In genomic region chr7:108004220-108005142, GRCh38 we compare ENCODE assay signal across 7 cellular contexts. TPM values are rescaled to one million over a fixed set of nuclear protein-coding genes. Genes with fewer than 3 reads are reported as not detected.
A peak's percentile ranks its signal among the peaks of the same experiment; 100 is the strongest.
DNase-seq lines count a peak whose midpoint lies in the region; ATAC-seq and TF ChIP-seq lines count a peak whose summit lies in the region.

No MANE protein-coding gene starts in this region.

- H3K4me1 Mint-ChIP-seq in stimulated activated memory B cell treated with anti-CD40 and anti-IgM and Interleukin-4, amounts not matched to agents 10 μg/mL and 1 μg/mL and 100 μg/mL, for 72 hours: peaks cover 23% of the 10 kb centered on the region

- no peak for TF ChIP-seq CTCF in Peyer's patch (IDR thresholded peaks at IDR 0.05)

- no peak for TF ChIP-seq POLR2A in Peyer's patch (IDR thresholded peaks at IDR 0.05)
- TF ChIP-seq POLR2A in GM18505 (IDR thresholded peaks at IDR 0.05; ENCODE audit: borderline replicate concordance, extremely low read depth, insufficient read depth, insufficient read length): no peak

- ATAC-seq in GM19467 (IDR thresholded peaks at IDR 0.05; ENCODE audit: unreplicated experiment) (peak; percentile 53), GM18505 (IDR thresholded peaks at IDR 0.05; ENCODE audit: unreplicated experiment) (no peak), GM19023 (IDR thresholded peaks at IDR 0.05; ENCODE audit: unreplicated experiment) (no peak)
- ATAC-seq in stimulated activated memory B cell treated with anti-CD40 and anti-IgM and Interleukin-4, amounts not matched to agents 10 μg/mL and 1 μg/mL and 100 μg/mL, for 72 hours: no peak

- no peaks in the 10 kb centered on the region for H3K9me3 Mint-ChIP-seq in stimulated activated memory B cell treated with anti-CD40 and anti-IgM and Interleukin-4, amounts not matched to agents 10 μg/mL and 1 μg/mL and 100 μg/mL, for 72 hours

- peaks cover 66% of the 10 kb centered on the region for H3K27me3 Mint-ChIP-seq in stimulated activated memory B cell treated with anti-CD40 and anti-IgM and Interleukin-4, amounts not matched to agents 10 μg/mL and 1 μg/mL and 100 μg/mL, for 72 hours

- peak overlapping the region in 3 of 4 donors; percentile 48 to 90 (median 84) for H3K27ac ChIP-seq in Peyer's patch

- no peak overlapping the region for H3K27ac Mint-ChIP-seq in stimulated activated memory B cell treated with anti-CD40 and anti-IgM and Interleukin-4, amounts not matched to agents 10 μg/mL and 1 μg/mL and 100 μg/mL, for 72 hours

- DNase-seq in Peyer's patch (peak in 1 of 3 donors; percentile 52), hepatic stellate cell (ENCODE audit: low spot score) (peak; percentile 43)
- DNase-seq in activated effector memory CD4-positive, alpha-beta T cell treated with anti-CD3 and anti-CD28 coated beads, Interleukin-2, amount 50 U/mL, for 16 hours: no peak

- H3K36me3 Mint-ChIP-seq in stimulated activated memory B cell treated with anti-CD40 and anti-IgM and Interleukin-4, amounts not matched to agents 10 μg/mL and 1 μg/mL and 100 μg/mL, for 72 hours: no peaks in the 10 kb centered on the region

- no peaks in the 10 kb centered on the region for H3K9me3 ChIP-seq in Peyer's patch

- H3K36me3 ChIP-seq in Peyer's patch: no peaks in the 10 kb centered on the region

- H3K4me3 ChIP-seq in Peyer's patch: no peak overlapping the region

- peaks cover 0 to 35% (median 3%) of the 10 kb centered on the region in 4 donors for H3K4me1 ChIP-seq in Peyer's patch

- peak overlapping the region; percentile 25 for H3K4me3 Mint-ChIP-seq in stimulated activated memory B cell treated with anti-CD40 and anti-IgM and Interleukin-4, amounts not matched to agents 10 μg/mL and 1 μg/mL and 100 μg/mL, for 72 hours

- H3K27me3 ChIP-seq in Peyer's patch: no peaks in the 10 kb centered on the region

RNA-seq across cellular contexts. Expression of gene LAMB1, which starts 1.5 kb away (rescaled TPM):
- 100 to 1,000 TPM in 3 of 4 donors, 10 to 100 TPM in 1; 97.6 to 821 (median 155) TPM for total RNA-seq in Peyer's patch
